Comparison of ENCODE assay signal across 11 cellular contexts in the genomic region with DNA sequence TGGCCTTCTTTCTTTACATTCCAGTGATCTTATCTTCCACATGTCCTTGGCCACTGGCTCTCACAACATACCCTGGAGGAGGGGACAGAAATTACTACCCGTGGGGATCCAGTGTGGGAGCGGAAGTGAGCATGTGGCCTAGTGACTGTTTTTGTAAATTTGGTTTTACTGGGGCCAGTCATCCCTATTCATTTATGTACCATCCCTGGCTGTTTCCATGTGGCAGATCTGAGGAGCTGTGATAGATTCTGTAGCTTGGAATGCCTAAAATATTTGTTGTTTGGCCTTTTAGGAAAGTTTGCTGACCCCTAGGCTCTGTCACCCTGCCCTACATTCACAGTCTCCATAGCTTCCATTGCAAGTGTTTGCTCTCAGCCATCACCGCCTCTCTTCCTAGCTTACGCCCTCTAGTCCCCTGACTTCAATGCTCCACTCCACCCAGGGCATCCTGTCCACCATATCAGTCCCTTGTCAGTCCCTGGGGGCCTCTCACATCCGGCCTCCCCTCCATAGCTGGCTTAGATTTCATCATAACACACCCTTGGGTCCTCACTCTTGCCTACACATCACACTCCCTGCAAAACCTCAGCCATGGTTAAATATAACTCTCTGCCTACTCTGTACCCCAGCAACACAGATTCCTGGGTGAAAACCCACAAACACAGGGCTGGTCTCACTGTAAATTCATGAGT. TPM values are rescaled to one million over a fixed set of nuclear protein-coding genes. Genes with fewer than 3 reads are reported as not detected.
DNase-seq lines count a peak whose midpoint lies in the region; ATAC-seq and TF ChIP-seq lines count a peak whose summit lies in the region.
"Had no signal": no experiment of that assay in that cellular context is flagged by ENCODE, and none has a peak within 500 bp of the region (broad histone marks: within the 10 kb centered on the region; RNA-seq: fewer than 3 reads in every experiment).

No MANE protein-coding gene starts in this region.

- ATAC-seq in GM21529 (IDR thresholded peaks at IDR 0.05; ENCODE audit: unreplicated experiment) = peak; percentile 58
- ATAC-seq in T-helper 17 cell = no peak

- H3K4me3 Mint-ChIP-seq in T-helper 17 cell = no peak overlapping the region

- H3K4me1 Mint-ChIP-seq in T-helper 17 cell = peaks cover 6% of the 10 kb centered on the region

- H3K9me3 ChIP-seq in T-helper 17 cell (ENCODE audit: control insufficient read depth, low read length, poor library complexity, severe bottlenecking) = no peaks in the 10 kb centered on the region
- H3K9me3 ChIP-seq: ascending aorta had no signal

- no peak overlapping the region for H3K27ac Mint-ChIP-seq in T-helper 17 cell

- peak; percentile 58 for DNase-seq in AG10803 (ENCODE audit: low read depth)
- peak; percentile 35 for DNase-seq in SIG-M5 (lab: John Stamatoyannopoulos, UW)
- DNase-seq in fibroblast of villous mesenchyme (ENCODE audit: low read depth) = peak; percentile 86
- no peak for DNase-seq in T-helper 17 cell
- DNase-seq in effector CD8-positive, alpha-beta T cell (lab: John Stamatoyannopoulos, UW) = no peak
- DNase-seq in NCI-H510A treated with DMSO at 0.1 percent for 48 hours (lab: John Stamatoyannopoulos, UW) = no peak
- DNase-seq in cortex of kidney (lab: John Stamatoyannopoulos, UW) = no peak
- DNase-seq: DMS53, NCI-H2029 had no signal

- H3K4me3 ChIP-seq in AG10803 (ENCODE audit: low read length) = no peak overlapping the region
- no peak overlapping the region for H3K4me3 ChIP-seq in fibroblast of villous mesenchyme (ENCODE audit: low read depth, low read length)
- H3K4me3 ChIP-seq: ascending aorta had no signal

- peaks cover 15% of the 10 kb centered on the region for H3K36me3 Mint-ChIP-seq in T-helper 17 cell (ENCODE audit: low read depth)

- no peak for TF ChIP-seq CTCF in AG10803 (conservative IDR thresholded peaks at IDR 0.05; ENCODE audit: low read length)
- TF ChIP-seq CTCF in fibroblast of villous mesenchyme (IDR thresholded peaks at IDR 0.05; ENCODE audit: insufficient read depth, low read depth, low read length) = no peak

- H3K27me3 Mint-ChIP-seq in T-helper 17 cell = no peaks in the 10 kb centered on the region

RNA-seq across cellular contexts. Expression of gene DHCR24, which starts 25.8 kb away (rescaled TPM):
- total RNA-seq in fibroblast of villous mesenchyme (186 and 297 TPM in 2 replicates), T-helper 17 cell (1 to 10 TPM; 1.6 to 2.8 TPM)

Comparison
In these comparisons a context has a peak if more than half of its experiments do, and no peak if none do; other contexts are left out.
1. DNase-seq: peak in AG10803 (single experiment), SIG-M5 (single experiment) and fibroblast of villous mesenchyme (single experiment); none in T-helper 17 cell (0 of 3), effector CD8-positive, alpha-beta T cell (single experiment), NCI-H510A treated with DMSO at 0.1 percent for 48 hours (single experiment) and cortex of kidney (single experiment).
2. RNA of gene DHCR24, which starts 25.8 kb away (total RNA-seq): 186 to 297 TPM in fibroblast of villous mesenchyme; 1.6 to 2.8 TPM in T-helper 17 cell; every median in the first group is over 10 times any median in the second.